ENCODE assay signal across 9 cellular contexts in the genomic region with DNA sequence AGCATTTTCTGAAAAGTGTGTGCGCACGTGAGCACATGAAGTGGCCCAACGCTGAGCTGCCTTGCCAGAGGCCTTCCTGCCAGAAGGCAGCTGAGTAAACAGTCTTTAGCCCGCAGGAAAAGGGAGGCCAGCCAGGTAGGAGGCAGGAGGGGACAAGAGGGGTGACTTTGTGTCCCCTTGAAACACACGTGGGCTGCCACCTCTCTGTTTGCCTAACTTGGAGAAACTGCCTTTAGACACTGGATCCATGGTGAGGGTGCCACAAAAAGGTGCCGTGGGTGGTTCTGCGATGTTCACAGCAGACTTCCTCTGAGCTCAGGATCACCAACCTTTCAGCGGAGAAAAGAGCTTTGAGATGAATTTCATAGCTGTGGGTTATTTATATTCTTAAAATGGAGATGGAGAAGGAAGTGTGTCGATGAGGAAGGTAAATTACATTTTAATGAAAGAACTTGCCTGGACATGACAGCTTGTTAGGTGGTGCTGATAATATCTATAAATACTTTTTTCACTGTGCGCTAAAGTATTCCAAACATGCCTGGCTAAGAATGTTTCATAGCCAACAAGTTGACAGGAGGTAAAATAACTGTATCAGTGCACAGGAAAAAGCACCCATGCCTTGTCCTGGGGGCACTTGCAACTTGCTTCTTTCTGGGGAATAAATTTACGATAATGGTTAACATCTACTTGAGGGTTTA. TPM values are rescaled to one million over a fixed set of nuclear protein-coding genes. Genes with fewer than 3 reads are reported as not detected.
DNase-seq lines count a peak whose midpoint lies in the region; ATAC-seq and TF ChIP-seq lines count a peak whose summit lies in the region.
"Had no signal": no experiment of that assay in that cellular context is flagged by ENCODE, and none has a peak within 500 bp of the region (broad histone marks: within the 10 kb centered on the region; RNA-seq: fewer than 3 reads in every experiment).

No MANE protein-coding gene starts in this region.

- no peak for TF ChIP-seq CTCF in HEK293 (tag by site-specific recombination; IDR thresholded peaks at IDR 0.05)

- H3K4me1 ChIP-seq in HEK293 (ENCODE audit: control insufficient read depth, insufficient read depth, low read length) = peaks cover 8% of the 10 kb centered on the region

- H3K4me3 ChIP-seq in HEK293 (ENCODE audit: low read depth, low read length) = no peak overlapping the region
- H3K4me3 ChIP-seq: ovary had no signal

- H3K27ac Mint-ChIP-seq in activated CD4-positive, alpha-beta memory T cell treated with anti-CD3 and anti-CD28 coated beads, Interleukin-2, amount 10 ng/mL, durations not matched to agents 7 days and 5 days = no peak overlapping the region

- H3K27ac ChIP-seq in HEK293 (ENCODE audit: extremely low read depth, low read depth, low read length) = peak overlapping the region; percentile 46
- H3K27ac ChIP-seq: ovary had no signal

- no peaks in the 10 kb centered on the region for H3K9me3 ChIP-seq in HEK293 (ENCODE audit: control insufficient read depth, insufficient read depth, low read depth, low read length)
- H3K9me3 ChIP-seq: ovary had no signal

- H3K36me3 ChIP-seq in HEK293 (ENCODE audit: control insufficient read depth in 2 of 2, insufficient read depth in 1 of 2, low read length in 2 of 2) = no peaks in the 10 kb centered on the region
- H3K36me3 ChIP-seq: ovary had no signal

- no peaks in the 10 kb centered on the region for H3K9me3 Mint-ChIP-seq in activated CD4-positive, alpha-beta memory T cell treated with anti-CD3 and anti-CD28 coated beads, Interleukin-2, amount 10 ng/mL, durations not matched to agents 7 days and 5 days

- H3K4me3 Mint-ChIP-seq in activated CD4-positive, alpha-beta memory T cell treated with anti-CD3 and anti-CD28 coated beads, Interleukin-2, amount 10 ng/mL, durations not matched to agents 7 days and 5 days = no peak overlapping the region

- POLR2A ChIA-PET in HEK293 (lab: Yijun Ruan, JAX) = no interaction called here
- POLR2A ChIA-PET in activated CD4-positive, alpha-beta memory T cell treated with anti-CD3 and anti-CD28 coated beads, Interleukin-2, amount 10 ng/mL, durations not matched to agents 7 days and 5 days (lab: Charles Lee) = no interaction called here

- DNase-seq in NCI-H446 treated with DMSO at 0.1 percent for 48 hours (lab: John Stamatoyannopoulos, UW) (peak; percentile 22), renal cortical epithelial cell (ENCODE audit: low read depth) (peak; percentile 15), retina (no peak), foreskin melanocyte (no peak), HuH-7.5 (ENCODE audit: low spot score) (no peak)
- DNase-seq in activated CD4-positive, alpha-beta memory T cell treated with anti-CD3 and anti-CD28 coated beads, Interleukin-2, amount 10 ng/mL, durations not matched to agents 7 days and 5 days = no peak
- DNase-seq: ovary had no signal

- CTCF ChIA-PET in HEK293 (lab: Yijun Ruan, JAX) = interaction anchor here (0.6 to 0.8 kb wide), 2 partner anchors 80 to 124 kb away, joined by 3 to 4 read pairs; no protein-coding TSS in a partner anchor
- CTCF ChIA-PET in activated CD4-positive, alpha-beta memory T cell treated with anti-CD3 and anti-CD28 coated beads, Interleukin-2, amount 10 ng/mL, durations not matched to agents 7 days and 5 days (lab: Charles Lee) = interaction anchor here (1.0 kb wide), 1 partner anchor 19 kb away, joined by 3 read pairs; no protein-coding TSS in a partner anchor

- H3K27me3 Mint-ChIP-seq in activated CD4-positive, alpha-beta memory T cell treated with anti-CD3 and anti-CD28 coated beads, Interleukin-2, amount 10 ng/mL, durations not matched to agents 7 days and 5 days = peaks cover 2% of the 10 kb centered on the region

- H3K4me1 Mint-ChIP-seq in activated CD4-positive, alpha-beta memory T cell treated with anti-CD3 and anti-CD28 coated beads, Interleukin-2, amount 10 ng/mL, durations not matched to agents 7 days and 5 days = peaks cover 10% of the 10 kb centered on the region

- peak; percentile 62 for ATAC-seq in esophagus mucosa

- no peaks in the 10 kb centered on the region for H3K36me3 Mint-ChIP-seq in activated CD4-positive, alpha-beta memory T cell treated with anti-CD3 and anti-CD28 coated beads, Interleukin-2, amount 10 ng/mL, durations not matched to agents 7 days and 5 days (ENCODE audit: low read depth)

TF ChIP-seq in HEK293, 187 proteins besides CTCF, POLR2A, EP300 and RAD21 (continues in another document):
- TF ChIP-seq ZBTB20 (tag by site-specific recombination; IDR thresholded peaks at IDR 0.05) = no peak
- peak; percentile 24; the same call in 1 of the 2 replicates for TF ChIP-seq ZBTB17 (tag by site-specific recombination; IDR thresholded peaks at IDR 0.05)
- TF ChIP-seq TRIM28 (IDR thresholded peaks at IDR 0.05; ENCODE audit: borderline replicate concordance, low read length) = 0 out of 2 replicates have a peak, but pooled peaks have one; percentile 15
- TF ChIP-seq, protein P1, sequence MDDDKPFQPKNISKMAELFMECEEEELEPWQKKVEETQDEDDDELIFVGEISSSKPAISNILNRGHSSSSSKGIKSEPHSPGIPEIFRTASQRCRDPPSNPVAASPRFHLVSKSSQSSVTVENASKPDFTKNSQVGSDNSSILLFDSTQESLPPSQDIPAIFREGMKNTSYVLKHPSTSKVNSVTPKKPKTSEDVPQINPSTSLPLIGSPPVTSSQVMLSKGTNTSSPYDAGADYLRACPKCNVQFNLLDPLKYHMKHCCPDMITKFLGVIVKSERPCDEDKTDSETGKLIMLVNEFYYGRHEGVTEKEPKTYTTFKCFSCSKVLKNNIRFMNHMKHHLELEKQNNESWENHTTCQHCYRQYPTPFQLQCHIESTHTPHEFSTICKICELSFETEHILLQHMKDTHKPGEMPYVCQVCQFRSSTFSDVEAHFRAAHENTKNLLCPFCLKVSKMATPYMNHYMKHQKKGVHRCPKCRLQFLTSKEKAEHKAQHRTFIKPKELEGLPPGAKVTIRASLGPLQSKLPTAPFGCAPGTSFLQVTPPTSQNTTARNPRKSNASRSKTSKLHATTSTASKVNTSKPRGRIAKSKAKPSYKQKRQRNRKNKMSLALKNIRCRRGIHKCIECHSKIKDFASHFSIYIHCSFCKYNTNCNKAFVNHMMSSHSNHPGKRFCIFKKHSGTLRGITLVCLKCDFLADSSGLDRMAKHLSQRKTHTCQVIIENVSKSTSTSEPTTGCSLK (tag by site-specific recombination; IDR thresholded peaks at IDR 0.05) = no peak
- TF ChIP-seq, protein P2, sequence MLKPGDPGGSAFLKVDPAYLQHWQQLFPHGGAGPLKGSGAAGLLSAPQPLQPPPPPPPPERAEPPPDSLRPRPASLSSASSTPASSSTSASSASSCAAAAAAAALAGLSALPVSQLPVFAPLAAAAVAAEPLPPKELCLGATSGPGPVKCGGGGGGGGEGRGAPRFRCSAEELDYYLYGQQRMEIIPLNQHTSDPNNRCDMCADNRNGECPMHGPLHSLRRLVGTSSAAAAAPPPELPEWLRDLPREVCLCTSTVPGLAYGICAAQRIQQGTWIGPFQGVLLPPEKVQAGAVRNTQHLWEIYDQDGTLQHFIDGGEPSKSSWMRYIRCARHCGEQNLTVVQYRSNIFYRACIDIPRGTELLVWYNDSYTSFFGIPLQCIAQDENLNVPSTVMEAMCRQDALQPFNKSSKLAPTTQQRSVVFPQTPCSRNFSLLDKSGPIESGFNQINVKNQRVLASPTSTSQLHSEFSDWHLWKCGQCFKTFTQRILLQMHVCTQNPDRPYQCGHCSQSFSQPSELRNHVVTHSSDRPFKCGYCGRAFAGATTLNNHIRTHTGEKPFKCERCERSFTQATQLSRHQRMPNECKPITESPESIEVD (tag by site-specific recombination; IDR thresholded peaks at IDR 0.05) = peak; percentile 50; the same call in 1 of the 2 replicates
- 0 out of 2 replicates have a peak, but pooled peaks have one; percentile 13 for TF ChIP-seq ZBTB8A (tag by site-specific recombination; IDR thresholded peaks at IDR 0.05)
- no peak for TF ChIP-seq ZNF174 (tag by site-specific recombination; IDR thresholded peaks at IDR 0.05)
- peak; percentile 38; the same call in 1 of the 2 replicates for TF ChIP-seq ZFHX2 (tag by site-specific recombination; conservative IDR thresholded peaks at IDR 0.05)
- no peak for TF ChIP-seq ZNF571 (tag by site-specific recombination; IDR thresholded peaks at IDR 0.05)
- no peak for TF ChIP-seq ZXDB (tag by site-specific recombination; IDR thresholded peaks at IDR 0.05)
- peak; percentile 8; the same call in 1 of the 2 replicates for TF ChIP-seq OSR2 (tag by site-specific recombination; IDR thresholded peaks at IDR 0.05)
- no peak for TF ChIP-seq ZSCAN30 (tag by site-specific recombination; IDR thresholded peaks at IDR 0.05)
- peak; percentile 80 for TF ChIP-seq WT1 (tag by site-specific recombination; IDR thresholded peaks at IDR 0.05)
- no peak for TF ChIP-seq ZNF830 (tag by site-specific recombination; IDR thresholded peaks at IDR 0.05; ENCODE audit: low read depth)
- TF ChIP-seq, protein P3, sequence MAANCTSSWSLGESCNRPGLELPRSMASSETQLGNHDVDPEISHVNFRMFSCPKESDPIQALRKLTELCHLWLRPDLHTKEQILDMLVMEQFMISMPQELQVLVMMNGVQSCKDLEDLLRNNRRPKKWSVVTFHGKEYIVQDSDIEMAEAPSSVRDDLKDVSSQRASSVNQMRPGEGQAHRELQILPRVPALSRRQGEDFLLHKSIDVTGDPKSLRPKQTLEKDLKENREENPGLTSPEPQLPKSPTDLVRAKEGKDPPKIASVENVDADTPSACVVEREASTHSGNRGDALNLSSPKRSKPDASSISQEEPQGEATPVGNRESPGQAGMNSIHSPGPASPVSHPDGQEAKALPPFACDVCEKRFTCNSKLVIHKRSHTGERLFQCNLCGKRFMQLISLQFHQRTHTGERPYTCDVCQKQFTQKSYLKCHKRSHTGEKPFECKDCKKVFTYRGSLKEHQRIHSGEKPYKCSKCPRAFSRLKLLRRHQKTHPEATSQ (tag by site-specific recombination; IDR thresholded peaks at IDR 0.05) = no peak
- peak; percentile 27; the same call in 1 of the 2 replicates for TF ChIP-seq SCRT2 (tag by site-specific recombination; IDR thresholded peaks at IDR 0.05)
- TF ChIP-seq SP7 (tag by site-specific recombination; IDR thresholded peaks at IDR 0.05) = 0 out of 2 replicates have a peak, but pooled peaks have one; percentile 15

RNA-seq across cellular contexts. Expression of a gene that starts 36.6 kb away (rescaled TPM):
- total RNA-seq in esophagus mucosa (12.3 TPM), renal cortical epithelial cell (22.1 and 32.0 TPM in 2 replicates)
- total RNA-seq in activated CD4-positive, alpha-beta memory T cell treated with anti-CD3 and anti-CD28 coated beads, Interleukin-2, amount 10 ng/mL, durations not matched to agents 7 days and 5 days = 10 to 100 TPM; 27.9 to 31.3 TPM

Comparison
In these comparisons a context has a peak if more than half of its experiments do, and no peak if none do; other contexts are left out.
1. DNase-seq: peak in NCI-H446 treated with DMSO at 0.1 percent for 48 hours (single experiment) and renal cortical epithelial cell (single experiment); none in activated CD4-positive, alpha-beta memory T cell treated with anti-CD3 and anti-CD28 coated beads, Interleukin-2, amount 10 ng/mL, durations not matched to agents 7 days and 5 days (single experiment), retina (single experiment), foreskin melanocyte (single experiment) and HuH-7.5 (single experiment).